In genomic region chr1:196059210-196059609, GRCh38 we compare ENCODE assay signal across 21 cellular contexts.
"Had no signal": no experiment of that assay in that cellular context is flagged by ENCODE, and none has a peak within 500 bp of the region (broad histone marks: within the 10 kb centered on the region; RNA-seq: fewer than 3 reads in every experiment).

No MANE protein-coding gene starts in this region.

- DNase-seq: activated CD4-positive, alpha-beta T cell treated with anti-CD3 and anti-CD28 coated beads, Interleukin-2, amount 50 U/mL, for 48 hours; activated naive CD4-positive, alpha-beta T cell treated with anti-CD3 and anti-CD28 coated beads, Interleukin-2, amount 10 ng/mL, durations not matched to agents 7 days and 5 days; activated T-cell treated with anti-CD3 and anti-CD28 coated beads, Interleukin-2, amount 50 U/mL, for 1 hour; cerebellar nuclear complex; dorsolateral prefrontal cortex; hippocampal formation; kidney; left lung; nucleus accumbens; posterior cingulate gyrus; stimulated activated CD4-positive, alpha-beta T cell treated with anti-CD3 and anti-CD28 coated beads, Interleukin-15, amount 100 ng/mL, for 24 hours; stimulated activated CD4-positive, alpha-beta T cell treated with anti-CD3 and anti-CD28 coated beads, Interleukin-4, amount 100 ng/mL, for 24 hours; stimulated activated naive CD4-positive, alpha-beta T cell; WERI-Rb-1 had no signal

- H3K4me3 ChIP-seq: ascending aorta, breast epithelium, dorsolateral prefrontal cortex, left lung, right atrium auricular region, skin epidermis, tibial nerve had no signal

- H3K4me1 ChIP-seq: ascending aorta, breast epithelium, left lung, right atrium auricular region, tibial nerve had no signal

- H3K36me3 ChIP-seq: ascending aorta, breast epithelium, left lung, right atrium auricular region, tibial nerve, WERI-Rb-1 had no signal

- H3K9me3 ChIP-seq: ascending aorta, breast epithelium, left lung, right atrium auricular region, tibial nerve had no signal

- H3K9me3 Mint-ChIP-seq: activated naive CD4-positive, alpha-beta T cell treated with anti-CD3 and anti-CD28 coated beads, Interleukin-2, amount 10 ng/mL, durations not matched to agents 7 days and 5 days had no signal

- H3K27me3 Mint-ChIP-seq: activated naive CD4-positive, alpha-beta T cell treated with anti-CD3 and anti-CD28 coated beads, Interleukin-2, amount 10 ng/mL, durations not matched to agents 7 days and 5 days; natural killer cell treated with Interleukin-12 subunit alpha and Interleukin-12 subunit beta and Interleukin-15 and Interleukin-18, amount 100 ng/mL, for 72 hours had no signal

- H3K27ac ChIP-seq: ascending aorta, breast epithelium, dorsolateral prefrontal cortex, left lung, right atrium auricular region, skin epidermis, tibial nerve, WERI-Rb-1 had no signal

- H3K27me3 ChIP-seq: ascending aorta, breast epithelium, dorsolateral prefrontal cortex, left lung, right atrium auricular region, tibial nerve had no signal

- H3K27ac Mint-ChIP-seq: activated naive CD4-positive, alpha-beta T cell treated with anti-CD3 and anti-CD28 coated beads, Interleukin-2, amount 10 ng/mL, durations not matched to agents 7 days and 5 days; activated T-helper 2 cell treated with anti-CD3 and anti-CD28 coated beads, Interferon-gamma antibody, Interleukin-2, Interleukin-4, amounts not matched to agents 10 μg/mL and 5 μg/mL and 100 μg/mL, durations not matched to agents 14 hours and 24 hours and 36 hours; natural killer cell treated with Interleukin-12 subunit alpha and Interleukin-12 subunit beta and Interleukin-15 and Interleukin-18, amount 100 ng/mL, for 72 hours had no signal

- H3K36me3 Mint-ChIP-seq: activated naive CD4-positive, alpha-beta T cell treated with anti-CD3 and anti-CD28 coated beads, Interleukin-2, amount 10 ng/mL, durations not matched to agents 7 days and 5 days; natural killer cell treated with Interleukin-12 subunit alpha and Interleukin-12 subunit beta and Interleukin-15 and Interleukin-18, amount 100 ng/mL, for 72 hours had no signal

- ATAC-seq: left lung; natural killer cell treated with Interleukin-12 subunit alpha and Interleukin-12 subunit beta and Interleukin-15 and Interleukin-18, amount 100 ng/mL, for 72 hours had no signal

- H3K4me1 Mint-ChIP-seq: activated naive CD4-positive, alpha-beta T cell treated with anti-CD3 and anti-CD28 coated beads, Interleukin-2, amount 10 ng/mL, durations not matched to agents 7 days and 5 days had no signal

- H3K4me3 Mint-ChIP-seq: activated naive CD4-positive, alpha-beta T cell treated with anti-CD3 and anti-CD28 coated beads, Interleukin-2, amount 10 ng/mL, durations not matched to agents 7 days and 5 days; natural killer cell treated with Interleukin-12 subunit alpha and Interleukin-12 subunit beta and Interleukin-15 and Interleukin-18, amount 100 ng/mL, for 72 hours had no signal
